In the genomic region with DNA sequence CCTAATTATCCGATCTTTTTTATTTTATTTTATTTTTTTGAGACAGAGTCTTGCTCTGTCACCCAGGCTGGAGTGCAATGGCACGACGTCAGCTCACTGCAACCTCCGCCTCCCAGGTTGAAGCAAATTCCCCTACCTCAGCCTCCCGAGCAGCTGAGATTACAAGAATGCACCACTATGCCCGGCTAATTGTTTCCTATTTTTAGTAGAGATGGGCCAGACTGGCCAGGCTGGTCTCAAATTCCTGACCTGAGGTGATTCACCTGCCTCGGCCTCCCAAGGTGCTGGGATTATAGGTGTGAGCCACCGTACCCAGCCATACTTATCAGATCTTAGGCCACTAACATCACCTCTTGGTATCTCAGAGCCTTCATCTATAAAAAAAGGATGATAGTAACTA, we compare ENCODE assay signal across 24 cellular contexts.
"Had no signal": no experiment of that assay in that cellular context is flagged by ENCODE, and none has a peak within 500 bp of the region (broad histone marks: within the 10 kb centered on the region; RNA-seq: fewer than 3 reads in every experiment).

No MANE protein-coding gene starts in this region.

- ATAC-seq: activated CD8-positive, alpha-beta memory T cell treated with anti-CD3 and anti-CD28 coated beads, Interleukin-2, amount 10 ng/mL, durations not matched to agents 7 days and 5 days; activated CD8-positive, alpha-beta T cell treated with anti-CD3 and anti-CD28 coated beads, Interleukin-2, amount 10 ng/mL, durations not matched to agents 7 days and 5 days; effector memory CD8-positive, alpha-beta T cell; gastroesophageal sphincter; heart left ventricle; mucosa of descending colon; natural killer cell treated with Interleukin-12 subunit alpha and Interleukin-12 subunit beta and Interleukin-15 and Interleukin-18, amount 100 ng/mL, for 72 hours; right cardiac atrium had no signal

- H3K27ac ChIP-seq: gastroesophageal sphincter, heart left ventricle, left ventricle myocardium inferior, spleen, thoracic aorta, uterus had no signal

- H3K27me3 Mint-ChIP-seq: activated B cell treated with CpG ODN at 0.5 μM for 24 hours; activated CD8-positive, alpha-beta memory T cell treated with anti-CD3 and anti-CD28 coated beads, Interleukin-2, amount 10 ng/mL, durations not matched to agents 7 days and 5 days; activated naive CD8-positive, alpha-beta T cell treated with anti-CD3 and anti-CD28 coated beads, Interleukin-2, amount 10 ng/mL, durations not matched to agents 7 days and 5 days; effector memory CD8-positive, alpha-beta T cell; natural killer cell treated with Interleukin-12 subunit alpha and Interleukin-12 subunit beta and Interleukin-15 and Interleukin-18, amount 100 ng/mL, for 72 hours; type B pancreatic cell had no signal

- DNase-seq: activated B cell treated with CpG ODN at 0.5 μM for 24 hours; activated CD8-positive, alpha-beta memory T cell treated with anti-CD3 and anti-CD28 coated beads, Interleukin-2, amount 10 ng/mL, durations not matched to agents 7 days and 5 days; activated CD8-positive, alpha-beta T cell treated with anti-CD3 and anti-CD28 coated beads, Interleukin-2, amount 10 ng/mL, durations not matched to agents 7 days and 5 days; activated effector memory CD4-positive, alpha-beta T cell treated with anti-CD3 and anti-CD28 coated beads, Interleukin-2, amount 50 U/mL, for 16 hours; activated naive CD4-positive, alpha-beta T cell treated with anti-CD3 and anti-CD28 coated beads for 36 hours; activated naive CD8-positive, alpha-beta T cell treated with anti-CD3 and anti-CD28 coated beads, Interleukin-2, amount 10 ng/mL, durations not matched to agents 7 days and 5 days; caudate nucleus; cortex of kidney; effector memory CD8-positive, alpha-beta T cell; heart left ventricle; hypothalamus; left ventricle myocardium inferior; mucosa of descending colon; right cardiac atrium; spleen; stimulated activated naive CD4-positive, alpha-beta T cell treated with Interleukin-2 at 50 U/mL for 16 hours; T-helper 1 cell; uterus had no signal

- H3K27me3 ChIP-seq: gastroesophageal sphincter, heart left ventricle, spleen, uterus had no signal

- H3K9me3 ChIP-seq: gastroesophageal sphincter, heart left ventricle, left ventricle myocardium inferior, mucosa of descending colon, spleen, thoracic aorta, uterus had no signal

- H3K9me3 Mint-ChIP-seq: activated B cell treated with CpG ODN at 0.5 μM for 24 hours; activated naive CD4-positive, alpha-beta T cell treated with anti-CD3 and anti-CD28 coated beads for 36 hours; activated naive CD8-positive, alpha-beta T cell treated with anti-CD3 and anti-CD28 coated beads, Interleukin-2, amount 10 ng/mL, durations not matched to agents 7 days and 5 days; effector memory CD8-positive, alpha-beta T cell; natural killer cell treated with Interleukin-12 subunit alpha and Interleukin-12 subunit beta and Interleukin-15 and Interleukin-18, amount 100 ng/mL, for 72 hours; T-helper 2 cell treated with Interferon-gamma antibody and Interleukin-4, amounts not matched to agents 5 μg/mL and 100 μg/mL, for 36 hours; type B pancreatic cell had no signal

- H3K36me3 Mint-ChIP-seq: natural killer cell treated with Interleukin-12 subunit alpha and Interleukin-12 subunit beta and Interleukin-15 and Interleukin-18, amount 100 ng/mL, for 72 hours had no signal

- H3K27ac Mint-ChIP-seq: activated B cell treated with CpG ODN at 0.5 μM for 24 hours; activated CD8-positive, alpha-beta memory T cell treated with anti-CD3 and anti-CD28 coated beads, Interleukin-2, amount 10 ng/mL, durations not matched to agents 7 days and 5 days; activated CD8-positive, alpha-beta T cell treated with anti-CD3 and anti-CD28 coated beads, Interleukin-2, amount 10 ng/mL, durations not matched to agents 7 days and 5 days; activated naive CD4-positive, alpha-beta T cell treated with anti-CD3 and anti-CD28 coated beads for 36 hours; activated naive CD8-positive, alpha-beta T cell treated with anti-CD3 and anti-CD28 coated beads, Interleukin-2, amount 10 ng/mL, durations not matched to agents 7 days and 5 days; effector memory CD8-positive, alpha-beta T cell; natural killer cell treated with Interleukin-12 subunit alpha and Interleukin-12 subunit beta and Interleukin-15 and Interleukin-18, amount 100 ng/mL, for 72 hours; T-helper 2 cell treated with Interferon-gamma antibody and Interleukin-4, amounts not matched to agents 5 μg/mL and 100 μg/mL, for 36 hours; type B pancreatic cell had no signal

- H3K36me3 ChIP-seq: gastroesophageal sphincter, left ventricle myocardium inferior, thoracic aorta, uterus had no signal

- H3K4me3 ChIP-seq: gastroesophageal sphincter, heart left ventricle, left ventricle myocardium inferior, lung, mucosa of descending colon, spleen, thoracic aorta, uterus had no signal

- H3K4me3 Mint-ChIP-seq: activated B cell treated with CpG ODN at 0.5 μM for 24 hours; activated CD8-positive, alpha-beta memory T cell treated with anti-CD3 and anti-CD28 coated beads, Interleukin-2, amount 10 ng/mL, durations not matched to agents 7 days and 5 days; activated CD8-positive, alpha-beta T cell treated with anti-CD3 and anti-CD28 coated beads, Interleukin-2, amount 10 ng/mL, durations not matched to agents 7 days and 5 days; activated naive CD4-positive, alpha-beta T cell treated with anti-CD3 and anti-CD28 coated beads for 36 hours; activated naive CD8-positive, alpha-beta T cell treated with anti-CD3 and anti-CD28 coated beads, Interleukin-2, amount 10 ng/mL, durations not matched to agents 7 days and 5 days; effector memory CD8-positive, alpha-beta T cell; natural killer cell treated with Interleukin-12 subunit alpha and Interleukin-12 subunit beta and Interleukin-15 and Interleukin-18, amount 100 ng/mL, for 72 hours; T-helper 2 cell treated with Interferon-gamma antibody and Interleukin-4, amounts not matched to agents 5 μg/mL and 100 μg/mL, for 36 hours; type B pancreatic cell had no signal

- H3K4me1 ChIP-seq: uterus had no signal
